In the genomic region with DNA sequence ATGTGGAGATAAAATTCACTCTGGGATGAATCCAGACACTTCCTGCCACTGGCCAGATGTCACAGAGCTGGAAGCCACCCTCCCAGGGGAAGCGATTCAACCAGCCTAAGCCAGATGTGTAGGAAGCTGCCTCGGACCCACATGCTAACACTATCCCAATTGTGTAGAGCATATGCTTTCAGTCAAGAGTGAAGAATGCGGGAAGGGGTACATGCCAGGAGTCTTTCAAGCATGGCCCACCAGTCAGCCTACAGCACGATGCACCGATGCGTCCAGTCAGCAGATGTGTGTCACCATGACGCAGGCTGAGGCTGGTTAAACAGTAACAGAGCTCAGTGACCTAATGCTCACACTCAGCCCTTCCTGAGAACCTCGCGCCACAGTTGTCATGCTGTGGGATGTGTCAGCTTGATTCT, we compare ENCODE assay signal across 1 cellular context.
TF ChIP-seq lines count a peak whose summit lies in the region.

No MANE protein-coding gene starts in this region.

TF ChIP-seq in HEK293T, 16 proteins besides CTCF, POLR2A, EP300 and RAD21 (continued from another document):
- TF ChIP-seq SUZ12 (IDR thresholded peaks at IDR 0.05) (no peak), FOXK2 (IDR thresholded peaks at IDR 0.05) (no peak), FOXM1 (IDR thresholded peaks at IDR 0.05; ENCODE audit: borderline replicate concordance) (no peak), HDGF (IDR thresholded peaks at IDR 0.05; ENCODE audit: borderline replicate concordance) (no peak), BHLHE40 (IDR thresholded peaks at IDR 0.05; ENCODE audit: borderline replicate concordance) (no peak), ELF4 (IDR thresholded peaks at IDR 0.05) (no peak), ARNT (IDR thresholded peaks at IDR 0.05) (no peak), SP1 (IDR thresholded peaks at IDR 0.05) (no peak), ZNF384 (IDR thresholded peaks at IDR 0.05) (no peak), FOXA1 (IDR thresholded peaks at IDR 0.05) (no peak)
